In genomic region chr2:85462337-85462736, GRCh38 we compare ENCODE assay signal across 33 cellular contexts. TPM values are rescaled to one million over a fixed set of nuclear protein-coding genes. Genes with fewer than 3 reads are reported as not detected.
"Had no signal": no experiment of that assay in that cellular context is flagged by ENCODE, and none has a peak within 500 bp of the region (broad histone marks: within the 10 kb centered on the region; RNA-seq: fewer than 3 reads in every experiment).

No MANE protein-coding gene starts in this region.

- H3K4me1 Mint-ChIP-seq: activated B cell treated with CpG ODN at 0.5 μM for 24 hours; activated CD4-positive, alpha-beta memory T cell treated with anti-CD3 and anti-CD28 coated beads, Interleukin-2, amount 10 ng/mL, durations not matched to agents 7 days and 5 days; activated CD4-positive, alpha-beta T cell treated with anti-CD3 and anti-CD28 coated beads, Interleukin-2, amount 10 ng/mL, durations not matched to agents 7 days and 5 days; activated naive CD4-positive, alpha-beta T cell treated with anti-CD3 and anti-CD28 coated beads, Interleukin-2, amount 10 ng/mL, durations not matched to agents 7 days and 5 days; activated naive CD8-positive, alpha-beta T cell treated with anti-CD3 and anti-CD28 coated beads, Interleukin-2, amount 10 ng/mL, durations not matched to agents 7 days and 5 days had no signal

- H3K27ac Mint-ChIP-seq: activated B cell treated with CpG ODN at 0.5 μM for 24 hours; activated CD4-positive, alpha-beta memory T cell treated with anti-CD3 and anti-CD28 coated beads, Interleukin-2, amount 10 ng/mL, durations not matched to agents 7 days and 5 days; activated CD4-positive, alpha-beta T cell treated with anti-CD3 and anti-CD28 coated beads, Interleukin-2, amount 10 ng/mL, durations not matched to agents 7 days and 5 days; activated naive CD4-positive, alpha-beta T cell treated with anti-CD3 and anti-CD28 coated beads, Interleukin-2, amount 10 ng/mL, durations not matched to agents 7 days and 5 days; activated naive CD4-positive, alpha-beta T cell treated with anti-CD3 and anti-CD28 coated beads, Interleukin-2, amount 50 U/mL, for 72 hours; activated naive CD8-positive, alpha-beta T cell treated with anti-CD3 and anti-CD28 coated beads, Interleukin-2, amount 10 ng/mL, durations not matched to agents 7 days and 5 days; activated T-cell treated with anti-CD3 and anti-CD28 coated beads, Interleukin-2, amount 50 U/mL, for 24 hours; activated T-cell treated with anti-CD3 and anti-CD28 coated beads, Interleukin-2, amount 50 U/mL, for 72 hours; brain had no signal

- FAIRE-seq: endometrium, endothelial cell of umbilical vein, frontal cortex, TTC549 had no signal

- ATAC-seq: activated naive CD4-positive, alpha-beta T cell treated with anti-CD3 and anti-CD28 coated beads, Interleukin-2, amount 50 U/mL, for 72 hours; activated T-cell treated with anti-CD3 and anti-CD28 coated beads, Interleukin-2, amount 50 U/mL, for 72 hours had no signal

- H3K36me3 ChIP-seq: ascending aorta, breast epithelium, cardiac muscle cell, colonic mucosa, esophagus squamous epithelium, WERI-Rb-1 had no signal

- H3K27me3 Mint-ChIP-seq: activated B cell treated with CpG ODN at 0.5 μM for 24 hours; activated CD4-positive, alpha-beta memory T cell treated with anti-CD3 and anti-CD28 coated beads, Interleukin-2, amount 10 ng/mL, durations not matched to agents 7 days and 5 days; activated CD4-positive, alpha-beta T cell treated with anti-CD3 and anti-CD28 coated beads, Interleukin-2, amount 10 ng/mL, durations not matched to agents 7 days and 5 days; activated naive CD8-positive, alpha-beta T cell treated with anti-CD3 and anti-CD28 coated beads, Interleukin-2, amount 10 ng/mL, durations not matched to agents 7 days and 5 days; activated T-cell treated with anti-CD3 and anti-CD28 coated beads, Interleukin-2, amount 50 U/mL, for 24 hours; brain had no signal

- H3K4me1 ChIP-seq: ascending aorta, breast epithelium had no signal

- H3K9me3 ChIP-seq: ascending aorta, breast epithelium, colonic mucosa, esophagus squamous epithelium had no signal

- H3K4me3 Mint-ChIP-seq: activated B cell treated with CpG ODN at 0.5 μM for 24 hours; activated CD4-positive, alpha-beta memory T cell treated with anti-CD3 and anti-CD28 coated beads, Interleukin-2, amount 10 ng/mL, durations not matched to agents 7 days and 5 days; activated CD4-positive, alpha-beta T cell treated with anti-CD3 and anti-CD28 coated beads, Interleukin-2, amount 10 ng/mL, durations not matched to agents 7 days and 5 days; activated naive CD4-positive, alpha-beta T cell treated with anti-CD3 and anti-CD28 coated beads, Interleukin-2, amount 10 ng/mL, durations not matched to agents 7 days and 5 days; activated naive CD8-positive, alpha-beta T cell treated with anti-CD3 and anti-CD28 coated beads, Interleukin-2, amount 10 ng/mL, durations not matched to agents 7 days and 5 days; activated T-cell treated with anti-CD3 and anti-CD28 coated beads, Interleukin-2, amount 50 U/mL, for 24 hours; activated T-cell treated with anti-CD3 and anti-CD28 coated beads, Interleukin-2, amount 50 U/mL, for 72 hours; brain had no signal

- H3K4me3 ChIP-seq: ascending aorta, breast epithelium, cardiac muscle cell, colonic mucosa, esophagus squamous epithelium had no signal

- DNase-seq: activated B cell treated with CpG ODN at 0.5 μM for 24 hours; activated CD4-positive, alpha-beta memory T cell treated with anti-CD3 and anti-CD28 coated beads, Interleukin-2, amount 10 ng/mL, durations not matched to agents 7 days and 5 days; activated CD4-positive, alpha-beta T cell treated with anti-CD3 and anti-CD28 coated beads for 4 hours; activated CD4-positive, alpha-beta T cell treated with anti-CD3 and anti-CD28 coated beads, Interleukin-2, amount 10 ng/mL, durations not matched to agents 7 days and 5 days; activated CD4-positive, alpha-beta T cell treated with anti-CD3 and anti-CD28 coated beads, Interleukin-2, amount 50 U/mL, for 4 hours; activated CD4-positive, CD25-positive, alpha-beta regulatory T cell treated with anti-CD3 and anti-CD28 coated beads, Interleukin-2, amount 50 U/mL, for 72 hours; activated CD8-positive, alpha-beta memory T cell treated with anti-CD3 and anti-CD28 coated beads, Interleukin-2, amount 50 U/mL, for 48 hours; activated gamma-delta T cell; activated naive CD4-positive, alpha-beta T cell; activated naive CD4-positive, alpha-beta T cell treated with anti-CD3 and anti-CD28 coated beads, Interleukin-2, amount 10 ng/mL, durations not matched to agents 7 days and 5 days; activated naive CD8-positive, alpha-beta T cell treated with anti-CD3 and anti-CD28 coated beads, Interleukin-2, amount 10 ng/mL, durations not matched to agents 7 days and 5 days; activated T-cell treated with anti-CD3 and anti-CD28 coated beads for 4 hours; activated T-cell treated with anti-CD3 and anti-CD28 coated beads, Interleukin-2, amount 50 U/mL, for 24 hours; activated T-cell treated with anti-CD3 and anti-CD28 coated beads, Interleukin-2, amount 50 U/mL, for 72 hours; central memory CD4-positive, alpha-beta T cell; cerebellar nuclear complex; colonic mucosa; effector CD8-positive, alpha-beta T cell; esophagus squamous epithelium; foreskin fibroblast; head of caudate nucleus; T-helper 2 cell; WERI-Rb-1 had no signal

- H3K9me3 Mint-ChIP-seq: activated B cell treated with CpG ODN at 0.5 μM for 24 hours; activated CD4-positive, alpha-beta memory T cell treated with anti-CD3 and anti-CD28 coated beads, Interleukin-2, amount 10 ng/mL, durations not matched to agents 7 days and 5 days; activated CD4-positive, alpha-beta T cell treated with anti-CD3 and anti-CD28 coated beads, Interleukin-2, amount 10 ng/mL, durations not matched to agents 7 days and 5 days; activated naive CD4-positive, alpha-beta T cell treated with anti-CD3 and anti-CD28 coated beads, Interleukin-2, amount 10 ng/mL, durations not matched to agents 7 days and 5 days; activated naive CD4-positive, alpha-beta T cell treated with anti-CD3 and anti-CD28 coated beads, Interleukin-2, amount 50 U/mL, for 72 hours; activated naive CD8-positive, alpha-beta T cell treated with anti-CD3 and anti-CD28 coated beads, Interleukin-2, amount 10 ng/mL, durations not matched to agents 7 days and 5 days; activated T-cell treated with anti-CD3 and anti-CD28 coated beads, Interleukin-2, amount 50 U/mL, for 24 hours; activated T-cell treated with anti-CD3 and anti-CD28 coated beads, Interleukin-2, amount 50 U/mL, for 72 hours; brain had no signal

- H3K36me3 Mint-ChIP-seq: activated naive CD4-positive, alpha-beta T cell treated with anti-CD3 and anti-CD28 coated beads, Interleukin-2, amount 10 ng/mL, durations not matched to agents 7 days and 5 days; activated naive CD4-positive, alpha-beta T cell treated with anti-CD3 and anti-CD28 coated beads, Interleukin-2, amount 50 U/mL, for 72 hours; brain had no signal

- H3K27me3 ChIP-seq: ascending aorta, breast epithelium, cardiac muscle cell, colonic mucosa, esophagus squamous epithelium had no signal

- H3K27ac ChIP-seq: ascending aorta, breast epithelium, cardiac muscle cell, colonic mucosa, epithelial cell of prostate, esophagus squamous epithelium, WERI-Rb-1 had no signal

RNA-seq across cellular contexts. Expression of gene SH2D6, which starts 43.8 kb away (rescaled TPM):
- total RNA-seq: ascending aorta, breast epithelium, cardiac muscle cell had no signal
- polyA plus RNA-seq: cardiac muscle cell, endothelial cell of umbilical vein had no signal
